Comparison of ENCODE assay signal across 1 cellular context in genomic region chr1:25622526-25622925, GRCh38.
TF ChIP-seq lines count a peak whose summit lies in the region.

No MANE protein-coding gene starts in this region.

TF ChIP-seq in GM12878, 131 proteins besides CTCF, POLR2A, EP300 and RAD21 (continued from another document):
- TF ChIP-seq E4F1 (IDR thresholded peaks at IDR 0.05; ENCODE audit: borderline replicate concordance, partially characterized antibody) (no peak), SREBF2 (IDR thresholded peaks at IDR 0.05; ENCODE audit: low read length) (no peak), ZNF592 (IDR thresholded peaks at IDR 0.05) (no peak), RFX5 (IDR thresholded peaks at IDR 0.05; ENCODE audit: low read depth, low read length) (no peak), PBX3 (IDR thresholded peaks at IDR 0.05; ENCODE audit: insufficient replicate concordance, low read depth, low read length) (no peak), IRF5 (IDR thresholded peaks at IDR 0.05; ENCODE audit: borderline replicate concordance) (no peak), PAX5 (IDR thresholded peaks at IDR 0.05; ENCODE audit: borderline replicate concordance, low read depth, low read length) (no peak), RELB (IDR thresholded peaks at IDR 0.05; ENCODE audit: low read depth) (no peak), SP1 (IDR thresholded peaks at IDR 0.05; ENCODE audit: low read depth, low read length) (no peak), BRCA1 (IDR thresholded peaks at IDR 0.05; ENCODE audit: low read depth, low read length) (no peak), USF2 (IDR thresholded peaks at IDR 0.05; ENCODE audit: borderline replicate concordance, low read depth, low read length) (no peak)
TF ChIP-seq in GM12878: peak in this region for 0.
